Comparison of ENCODE assay signal across 1 cellular context in the genomic region with DNA sequence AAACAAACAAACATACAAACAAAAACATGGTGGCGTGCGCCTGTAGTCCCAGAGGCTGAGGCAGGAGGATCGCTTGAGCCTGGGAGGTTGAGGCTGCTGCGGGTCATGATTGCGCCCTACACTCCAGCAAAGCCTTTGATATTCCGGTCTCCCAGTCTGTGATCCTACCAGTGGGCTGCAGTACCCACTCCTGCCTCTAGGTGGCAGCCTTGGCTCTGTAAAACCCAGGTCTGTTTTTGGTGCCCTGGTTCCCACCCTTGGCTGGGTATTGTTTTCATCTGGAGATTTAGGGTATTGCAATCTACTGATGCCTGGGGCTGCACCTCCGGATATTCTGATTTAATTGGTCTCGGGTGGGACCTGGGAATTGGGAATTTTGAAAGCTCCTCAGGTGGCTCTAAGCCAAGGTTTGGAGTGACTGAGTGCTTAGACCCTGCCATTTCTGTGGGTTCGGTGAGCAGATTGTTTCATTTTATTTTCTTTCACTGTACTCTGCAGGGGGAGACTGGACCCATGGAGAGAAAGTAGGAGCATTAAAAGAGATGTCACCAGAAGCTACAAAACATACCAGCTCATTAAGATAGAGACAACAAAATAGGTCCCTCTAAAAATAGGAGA.
TF ChIP-seq lines count a peak whose summit lies in the region.

No MANE protein-coding gene starts in this region.

TF ChIP-seq in HepG2, 621 proteins besides CTCF, POLR2A, EP300 and RAD21 (continued from another document):
- no peak for TF ChIP-seq HIC2 (CRISPR knock-in tag; IDR thresholded peaks at IDR 0.05; ENCODE audit: low read depth)
- no peak for TF ChIP-seq ESRRA (CRISPR knock-in tag; IDR thresholded peaks at IDR 0.05; ENCODE audit: low read depth)
- no peak for TF ChIP-seq ZNF616 (CRISPR knock-in tag; IDR thresholded peaks at IDR 0.05; ENCODE audit: low read depth)
- peak; percentile 44 for TF ChIP-seq XRCC5 (optimal IDR thresholded peaks at IDR 0.05; ENCODE audit: low read length)
